In the genomic region with DNA sequence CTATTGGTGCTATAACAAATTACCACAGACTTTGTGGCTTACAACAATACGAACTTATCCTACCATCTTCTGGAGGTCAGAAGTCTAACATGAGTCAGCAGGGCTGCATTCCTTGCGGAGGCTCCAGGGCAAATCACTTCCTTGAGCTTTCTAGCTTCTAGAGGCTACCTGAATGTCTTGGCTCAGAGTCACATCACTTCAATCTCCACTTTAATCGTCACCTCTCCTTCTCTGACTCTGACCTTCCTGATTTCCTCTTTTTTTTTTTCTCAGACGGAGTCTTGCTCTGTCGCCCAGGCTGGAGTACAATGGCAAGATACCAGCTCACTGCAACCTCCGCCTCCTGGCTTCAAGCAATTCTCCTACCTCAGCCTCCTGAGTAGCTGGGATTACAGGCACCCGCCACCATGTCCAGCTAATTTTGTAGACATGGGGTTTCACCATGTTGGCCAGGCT, we compare ENCODE assay signal across 10 cellular contexts. TPM values are rescaled to one million over a fixed set of nuclear protein-coding genes. Genes with fewer than 3 reads are reported as not detected.
DNase-seq lines count a peak whose midpoint lies in the region; ATAC-seq, FAIRE-seq and TF ChIP-seq lines count a peak whose summit lies in the region.
"Had no signal": no experiment of that assay in that cellular context is flagged by ENCODE, and none has a peak within 500 bp of the region (broad histone marks: within the 10 kb centered on the region; RNA-seq: fewer than 3 reads in every experiment).

No MANE protein-coding gene starts in this region.

- H3K4me3 ChIP-seq in BJ (ENCODE audit: low read depth, low read length) (no peak overlapping the region), bronchial epithelial cell (ENCODE audit: low read depth, low read length) (no peak overlapping the region), HepG2 (replicated peaks in 1 of 3; ENCODE audit: insufficient read depth in 1 of 3, low read depth in 2 of 3, low read length in 3 of 3) (no peak overlapping the region), uterus (no peak overlapping the region)

- intact Hi-C loops in HepG2 (cut with micrococcal nuclease; ENCODE audit: unreplicated experiment) (loop anchor here (10.0 kb wide), 1 partner anchor 66 kb away; no protein-coding TSS in a partner anchor), uterus (cut with DNase I; ENCODE audit: low total_unique reads) (no loop called here)

- POLR2A ChIA-PET in BJ (lab: Charles Lee) (interaction anchor here (0.6 kb wide), 1 partner anchor 164 kb away, joined by 3 read pairs; no protein-coding TSS in a partner anchor), HepG2 (lab: Yijun Ruan, JAX) (no interaction called here)

- CTCF ChIA-PET in BJ (lab: Yijun Ruan, JAX) (interaction anchor here (1.0 kb wide), 1 partner anchor 55 kb away, joined by 3 read pairs; no protein-coding TSS in a partner anchor), HepG2 (lab: Yijun Ruan, JAX; ENCODE audit: low intra/inter-chr PET ratio, low total read pairs) (no interaction called here)

- no peak overlapping the region for H3K4me2 ChIP-seq in HepG2 (ENCODE audit: low read depth, low read length)

- no peaks in the 10 kb centered on the region for H4K20me1 ChIP-seq in HepG2 (ENCODE audit: insufficient read depth, low read length)

- no peaks in the 10 kb centered on the region for H3K79me2 ChIP-seq in HepG2 (ENCODE audit: insufficient read depth, low read length)

- H3K27me3 ChIP-seq in BJ (ENCODE audit: control insufficient read depth, insufficient read depth, low read length) (no peaks in the 10 kb centered on the region), bronchial epithelial cell (ENCODE audit: control insufficient read depth, insufficient read depth, low read length) (no peaks in the 10 kb centered on the region), HepG2 (ENCODE audit: control insufficient read depth in 1 of 2, insufficient read depth in 2 of 2, low read length in 2 of 2) (no peaks in the 10 kb centered on the region), uterus (no peaks in the 10 kb centered on the region)

- H3K27ac ChIP-seq in HepG2 (ENCODE audit: extremely low read length, insufficient read depth, low read length) = no peak overlapping the region
- H3K27ac ChIP-seq in uterus = no peak overlapping the region

- H2AFZ ChIP-seq in HepG2 (ENCODE audit: low read length) = no peak overlapping the region

- DNase-seq in BJ (ENCODE audit: low read depth) (peak; percentile 52), LoVo (ENCODE audit: low spot score) (peak; percentile 93), bronchial epithelial cell (ENCODE audit: low read depth) (peak; percentile 95), HepG2 (ENCODE audit: low spot score) (peak; percentile 17), uterus (no peak)
- DNase-seq: DND-41, Karpas-422 had no signal

- TF ChIP-seq CTCF in BJ (IDR thresholded peaks at IDR 0.05; ENCODE audit: insufficient read depth, low read depth, low read length) = no peak
- TF ChIP-seq CTCF in bronchial epithelial cell (IDR thresholded peaks at IDR 0.05; ENCODE audit: insufficient read depth, low read length, severe bottlenecking) = no peak
- TF ChIP-seq CTCF in HepG2 (CRISPR knock-in tag; IDR thresholded peaks at IDR 0.05) = no peak
- TF ChIP-seq CTCF in uterus (IDR thresholded peaks at IDR 0.05) = no peak

- no peak for TF ChIP-seq RAD21 in HepG2 (CRISPR knock-in tag; IDR thresholded peaks at IDR 0.05)

- H3K9me3 ChIP-seq in HepG2 (ENCODE audit: low read length) (no peaks in the 10 kb centered on the region), uterus (no peaks in the 10 kb centered on the region)

- WGBS in HepG2 (ENCODE audit: low lambda C conversion rate) = 87% methylated on average over 7 of the region's 7 CpGs

- H3K4me1 ChIP-seq in HepG2 (ENCODE audit: insufficient read depth, low read length) = peaks cover 32% of the 10 kb centered on the region
- H3K4me1 ChIP-seq in uterus = no peaks in the 10 kb centered on the region

- no peak overlapping the region for H3K9ac ChIP-seq in HepG2 (ENCODE audit: insufficient read depth, low read depth, low read length)

- no TSS peak for BruUV-seq in HepG2 (replicated peaks; lab: Mats Ljungman, UMichigan)

- ATAC-seq in HepG2 (no peak), GM21515 (IDR thresholded peaks at IDR 0.05; ENCODE audit: unreplicated experiment) (no peak), HG03432 (IDR thresholded peaks at IDR 0.05; ENCODE audit: unreplicated experiment) (no peak), HG03108 (IDR thresholded peaks at IDR 0.05; ENCODE audit: unreplicated experiment) (no peak)

- TF ChIP-seq POLR2A in HepG2 (IDR thresholded peaks at IDR 0.05; ENCODE audit: insufficient read depth in 1 of 2, low read depth in 2 of 2, low read length in 2 of 2) (no peak), uterus (IDR thresholded peaks at IDR 0.05) (no peak)

- no peaks in the 10 kb centered on the region for H3K36me3 ChIP-seq in BJ (ENCODE audit: control insufficient read depth, insufficient read depth, low read length)
- no peaks in the 10 kb centered on the region for H3K36me3 ChIP-seq in bronchial epithelial cell (ENCODE audit: control insufficient read depth, insufficient read depth, low read length)
- 0 out of 5 replicates have a peak, but pooled peaks cover 0 to 3% of the 10 kb centered on the region in 2 experiments for H3K36me3 ChIP-seq in HepG2 (replicated peaks in 1 of 2; ENCODE audit: control insufficient read depth in 1 of 2, insufficient read depth in 2 of 2, low read length in 2 of 2)
- no peaks in the 10 kb centered on the region for H3K36me3 ChIP-seq in uterus

- TF ChIP-seq EP300 in HepG2 (IDR thresholded peaks at IDR 0.05; ENCODE audit: low read depth in 2 of 2, low read length in 2 of 2) = no peak
- no peak for TF ChIP-seq EP300 in HepG2 (CRISPR knock-in tag; IDR thresholded peaks at IDR 0.05; ENCODE audit: borderline replicate concordance)

- FAIRE-seq in bronchial epithelial cell (lab: Jason Lieb, UNC) = peak; percentile 85
- peak; percentile 28 for FAIRE-seq in HepG2 (lab: Jason Lieb, UNC)

- in situ Hi-C loops in HepG2 (cut with HindIII; ENCODE audit: extremely low pct_ligation_motif_present, low pct_unique_long_range_greater_than_20kb) = no loop called here

TF ChIP-seq in HepG2, 621 proteins besides CTCF, POLR2A, EP300 and RAD21 (continues in another document):
- TF ChIP-seq FOSL2 (CRISPR knock-in tag; IDR thresholded peaks at IDR 0.05) = peak; percentile 51; the same call in 1 of the 2 replicates

RNA-seq across cellular contexts. Expression of gene ANAPC16, which starts 44.6 kb away (rescaled TPM):
- polyA plus RNA-seq in BJ (2011; rRNA removed) (49.8 and 58.0 TPM in 2 replicates), HepG2 (2011; rRNA removed) (70.4 and 89.4 TPM in 2 replicates)
- 11.7 and 13.8 TPM in 2 replicates for polyA minus RNA-seq in BJ (2011; rRNA and poly(A)+ RNA removed)
- total RNA-seq in bronchial epithelial cell (138 and 166 TPM in 2 replicates), HepG2 (2016; rRNA removed; fragmentation: Illumina TruSeq; extraction: Trizol) (74.8 and 95.6 TPM in 2 replicates), uterus (100 to 1,000 TPM in 2 of 4 donors, 10 to 100 TPM in 2; 83.8 to 144 (median 101) TPM)
- total RNA-seq in HepG2 (2016; cell fraction: cytosol; rRNA removed; fragmentation: Illumina TruSeq; extraction: Trizol; ENCODE audit: low read depth) = 91.2 and 103 TPM in 2 replicates
- 76.8 and 94.9 TPM in 2 replicates for total RNA-seq in HepG2 (2016; cell fraction: insoluble cytoplasmic fraction; rRNA removed; fragmentation: Illumina TruSeq; extraction: Trizol)
- total RNA-seq in HepG2 (2016; cell fraction: membrane; rRNA removed; fragmentation: Illumina TruSeq; extraction: Trizol) = 149 and 166 TPM in 2 replicates
- 25.8 and 31.4 TPM in 2 replicates for total RNA-seq in HepG2 (2016; cell fraction: nucleus; rRNA removed; fragmentation: Illumina TruSeq; extraction: Trizol)
- polyA plus RNA-seq in HepG2 (2011; cell fraction: cytosol; rRNA removed) = 49.3 and 62.9 TPM in 2 replicates
- 10.9 and 14.2 TPM in 2 replicates for polyA plus RNA-seq in HepG2 (2011; cell fraction: nucleus; rRNA removed)
- 59.2 and 62.8 TPM in 2 replicates for polyA plus RNA-seq in HepG2 (2012)
- 138 and 184 TPM in 2 replicates for polyA plus RNA-seq in HepG2 (2016; cell fraction: cytosol; fragmentation: Illumina TruSeq; extraction: Trizol; ENCODE audit: low read depth)
- polyA plus RNA-seq in HepG2 (2016; cell fraction: insoluble cytoplasmic fraction; fragmentation: Illumina TruSeq; extraction: Trizol; ENCODE audit: low read depth) = 106 and 114 TPM in 2 replicates
- polyA plus RNA-seq in HepG2 (2016; cell fraction: membrane; fragmentation: Illumina TruSeq; extraction: Trizol; ENCODE audit: low read depth) = 159 and 184 TPM in 2 replicates
- polyA plus RNA-seq in HepG2 (2016; cell fraction: nucleus; fragmentation: Illumina TruSeq; extraction: Trizol; ENCODE audit: insufficient read depth, low read depth) = 52.6 and 58.6 TPM in 2 replicates
- 27.8 and 41.1 TPM in 2 replicates for polyA minus RNA-seq in HepG2 (2011; rRNA and poly(A)+ RNA removed; ENCODE audit: low replicate concordance)
- 13.3 and 15.2 TPM in 2 replicates for polyA minus RNA-seq in HepG2 (2011; cell fraction: cytosol; rRNA and poly(A)+ RNA removed)
- polyA minus RNA-seq in HepG2 (2011; cell fraction: nucleus; rRNA and poly(A)+ RNA removed) = 9.3 and 13.2 TPM in 2 replicates

RNA-seq across cellular contexts. Expression of gene ASCC1, which starts 44.9 kb away (rescaled TPM):
- polyA plus RNA-seq in BJ (2011; rRNA removed) = 18.5 and 36.3 TPM in 2 replicates
- 11.9 and 16.5 TPM in 2 replicates for polyA minus RNA-seq in BJ (2011; rRNA and poly(A)+ RNA removed)
- total RNA-seq in bronchial epithelial cell = 22.4 and 23.3 TPM in 2 replicates
- 30.1 and 51.0 TPM in 2 replicates for total RNA-seq in HepG2 (2016; rRNA removed; fragmentation: Illumina TruSeq; extraction: Trizol)
- 5.7 and 7.9 TPM in 2 replicates for total RNA-seq in HepG2 (2016; cell fraction: cytosol; rRNA removed; fragmentation: Illumina TruSeq; extraction: Trizol; ENCODE audit: low read depth)
- 31.9 and 52.7 TPM in 2 replicates for total RNA-seq in HepG2 (2016; cell fraction: insoluble cytoplasmic fraction; rRNA removed; fragmentation: Illumina TruSeq; extraction: Trizol)
- 8.5 and 11.2 TPM in 2 replicates for total RNA-seq in HepG2 (2016; cell fraction: membrane; rRNA removed; fragmentation: Illumina TruSeq; extraction: Trizol)
- 19.7 and 20.4 TPM in 2 replicates for total RNA-seq in HepG2 (2016; cell fraction: nucleus; rRNA removed; fragmentation: Illumina TruSeq; extraction: Trizol)
- polyA plus RNA-seq in HepG2 (2011; rRNA removed) = 16.6 and 21.6 TPM in 2 replicates
- 12.4 and 18.1 TPM in 2 replicates for polyA plus RNA-seq in HepG2 (2011; cell fraction: cytosol; rRNA removed)
- 7.4 and 10.0 TPM in 2 replicates for polyA plus RNA-seq in HepG2 (2011; cell fraction: nucleus; rRNA removed)
- polyA plus RNA-seq in HepG2 (2012) = 23.8 and 25.1 TPM in 2 replicates
- 2.5 and 3.4 TPM in 2 replicates for polyA plus RNA-seq in HepG2 (2016; cell fraction: cytosol; fragmentation: Illumina TruSeq; extraction: Trizol; ENCODE audit: low read depth)
- 47.4 and 47.8 TPM in 2 replicates for polyA plus RNA-seq in HepG2 (2016; cell fraction: insoluble cytoplasmic fraction; fragmentation: Illumina TruSeq; extraction: Trizol; ENCODE audit: low read depth)
- polyA plus RNA-seq in HepG2 (2016; cell fraction: membrane; fragmentation: Illumina TruSeq; extraction: Trizol; ENCODE audit: low read depth) = 5.9 and 6.9 TPM in 2 replicates
- polyA plus RNA-seq in HepG2 (2016; cell fraction: nucleus; fragmentation: Illumina TruSeq; extraction: Trizol; ENCODE audit: insufficient read depth, low read depth) = 22.3 and 27.0 TPM in 2 replicates
- 21.8 and 33.7 TPM in 2 replicates for polyA minus RNA-seq in HepG2 (2011; rRNA and poly(A)+ RNA removed; ENCODE audit: low replicate concordance)
- 16.5 and 21.2 TPM in 2 replicates for polyA minus RNA-seq in HepG2 (2011; cell fraction: cytosol; rRNA and poly(A)+ RNA removed)
- polyA minus RNA-seq in HepG2 (2011; cell fraction: nucleus; rRNA and poly(A)+ RNA removed) = 25.8 and 32.3 TPM in 2 replicates
- 100 to 1,000 TPM in 1 of 4 donors, 10 to 100 TPM in 3; 17.9 to 156 (median 38.4) TPM for total RNA-seq in uterus

Comparison
In these comparisons a context has a peak if more than half of its experiments do, and no peak if none do; other contexts are left out.
1. DNase-seq: peak in BJ (single experiment), LoVo (single experiment), bronchial epithelial cell (single experiment) and HepG2 (single experiment); none in uterus (0 of 2).